ENCODE assay signal across 20 cellular contexts in genomic region chr2:9391961-9392695, GRCh38. TPM values are rescaled to one million over a fixed set of nuclear protein-coding genes. Genes with fewer than 3 reads are reported as not detected.
DNase-seq lines count a peak whose midpoint lies in the region; ATAC-seq and TF ChIP-seq lines count a peak whose summit lies in the region.
"Had no signal": no experiment of that assay in that cellular context is flagged by ENCODE, and none has a peak within 500 bp of the region (broad histone marks: within the 10 kb centered on the region; RNA-seq: fewer than 3 reads in every experiment).

No MANE protein-coding gene starts in this region.

- H3K9me3 Mint-ChIP-seq in brain (no peaks in the 10 kb centered on the region), mesothelial cell of epicardium (no peaks in the 10 kb centered on the region)
- H3K9me3 Mint-ChIP-seq: activated naive CD8-positive, alpha-beta T cell treated with anti-CD3 and anti-CD28 coated beads for 36 hours; CD4-positive, alpha-beta T cell had no signal

- H3K4me3 Mint-ChIP-seq in brain (no peak overlapping the region), mesothelial cell of epicardium (no peak overlapping the region)
- H3K4me3 Mint-ChIP-seq: activated naive CD8-positive, alpha-beta T cell treated with anti-CD3 and anti-CD28 coated beads for 36 hours; CD4-positive, alpha-beta T cell; IgD-negative memory B cell had no signal

- no peaks in the 10 kb centered on the region for H3K9me3 ChIP-seq in BLaER1 treated with 17β-estradiol and CSF1 and Interleukin-3, amounts not matched to agents 10 nM and 100 nM (replicated peaks in 1 of 11)
- no peaks in the 10 kb centered on the region for H3K9me3 ChIP-seq in spleen
- H3K9me3 ChIP-seq: HAP-1, ovary had no signal

- 81 to 94% (median 92%) methylated on average over 12 of the region's 12 CpGs for WGBS in spleen, 5 donors

- H3K4me3 ChIP-seq in BLaER1 treated with 17β-estradiol and CSF1 and Interleukin-3, amounts not matched to agents 10 nM and 100 nM = no peak overlapping the region
- H3K4me3 ChIP-seq in spleen = no peak overlapping the region
- H3K4me3 ChIP-seq: HAP-1, ovary had no signal

- no peak for TF ChIP-seq POLR2A in spleen (IDR thresholded peaks at IDR 0.05)

- peaks cover 0 to 13% (median 0%) of the 10 kb centered on the region in 11 experiments; a peak in 3 of 22 replicates for H4K20me1 ChIP-seq in BLaER1 treated with 17β-estradiol and CSF1 and Interleukin-3, amounts not matched to agents 10 nM and 100 nM

- H3K27me3 ChIP-seq in BLaER1 treated with 17β-estradiol and CSF1 and Interleukin-3, amounts not matched to agents 10 nM and 100 nM = no peaks in the 10 kb centered on the region
- peaks cover 0 to 5% (median 0%) of the 10 kb centered on the region in 7 donors for H3K27me3 ChIP-seq in spleen (replicated peaks in 1 of 7)
- H3K27me3 ChIP-seq: ovary had no signal

- H3K4me1 Mint-ChIP-seq in brain = peaks cover 22% of the 10 kb centered on the region
- peaks cover 5% of the 10 kb centered on the region for H3K4me1 Mint-ChIP-seq in mesothelial cell of epicardium
- H3K4me1 Mint-ChIP-seq: activated naive CD8-positive, alpha-beta T cell treated with anti-CD3 and anti-CD28 coated beads for 36 hours; IgD-negative memory B cell had no signal

- peak overlapping the region in 10 of 11 experiments; percentile 41 to 76 (median 67); a peak in 18 of 22 replicates for H3K9ac ChIP-seq in BLaER1 treated with 17β-estradiol and CSF1 and Interleukin-3, amounts not matched to agents 10 nM and 100 nM

- H3K36me3 ChIP-seq in BLaER1 treated with 17β-estradiol and CSF1 and Interleukin-3, amounts not matched to agents 10 nM and 100 nM = peaks cover 61 to 100% (median 84%) of the 10 kb centered on the region in 11 experiments
- no peaks in the 10 kb centered on the region for H3K36me3 ChIP-seq in spleen
- H3K36me3 ChIP-seq: ovary had no signal

- intact Hi-C loops in spleen (cut with DNase I; ENCODE audit: low total_unique reads) = no loop called here

- TF ChIP-seq CTCF in brain (conservative IDR thresholded peaks at IDR 0.05) = no peak
- no peak for TF ChIP-seq CTCF in mesothelial cell of epicardium (IDR thresholded peaks at IDR 0.05; ENCODE audit: unreplicated experiment)
- TF ChIP-seq CTCF in spleen (IDR thresholded peaks at IDR 0.05 in 8 of 11, conservative IDR thresholded peaks at IDR 0.05 in 3 of 11) = no peak

- peaks cover 0 to 45% (median 40%) of the 10 kb centered on the region in 10 experiments; a peak in 18 of 20 replicates for H3K4me1 ChIP-seq in BLaER1 treated with 17β-estradiol and CSF1 and Interleukin-3, amounts not matched to agents 10 nM and 100 nM
- H3K4me1 ChIP-seq in spleen = peaks cover 0 to 9% (median 0%) of the 10 kb centered on the region in 6 donors
- H3K4me1 ChIP-seq: HAP-1 had no signal

- ATAC-seq in HG03354 (IDR thresholded peaks at IDR 0.05; ENCODE audit: poor library complexity, severe bottlenecking, unreplicated experiment) = no peak
- ATAC-seq in GM18498 (IDR thresholded peaks at IDR 0.05; ENCODE audit: unreplicated experiment) = no peak

- H3K27me3 Mint-ChIP-seq in brain (no peaks in the 10 kb centered on the region), mesothelial cell of epicardium (ENCODE audit: low read depth) (no peaks in the 10 kb centered on the region)
- H3K27me3 Mint-ChIP-seq: activated naive CD8-positive, alpha-beta T cell treated with anti-CD3 and anti-CD28 coated beads for 36 hours; CD4-positive, alpha-beta T cell; IgD-negative memory B cell had no signal

- H3K27ac Mint-ChIP-seq in brain = peak overlapping the region in 4 of 5 experiments; percentile 66 to 96 (median 82)
- peak overlapping the region; percentile 71 for H3K27ac Mint-ChIP-seq in mesothelial cell of epicardium
- H3K27ac Mint-ChIP-seq: activated naive CD8-positive, alpha-beta T cell treated with anti-CD3 and anti-CD28 coated beads for 36 hours; CD4-positive, alpha-beta T cell had no signal

- peaks cover 60% of the 10 kb centered on the region for H3K36me3 Mint-ChIP-seq in brain
- peaks cover 33% of the 10 kb centered on the region for H3K36me3 Mint-ChIP-seq in mesothelial cell of epicardium
- H3K36me3 Mint-ChIP-seq: activated naive CD8-positive, alpha-beta T cell treated with anti-CD3 and anti-CD28 coated beads for 36 hours had no signal

- DNase-seq in mesothelial cell of epicardium (ENCODE audit: low spot score in 2 of 2, unreplicated experiment in 2 of 2) (no peak), spleen (peak; percentile 37), NCI-H82 (lab: John Stamatoyannopoulos, UW) (no peak)
- no peak for DNase-seq in stimulated activated CD4-positive, alpha-beta T cell treated with anti-CD3 and anti-CD28 coated beads, Interleukin-4, amount 100 ng/mL, for 1 hour
- DNase-seq: activated naive CD8-positive, alpha-beta T cell treated with anti-CD3 and anti-CD28 coated beads for 36 hours; CD4-positive, alpha-beta T cell; DMS79; erythroblast; MM.1S; NCI-H1694; NCI-H2227 treated with DMSO at 0.1 percent for 48 hours; stimulated activated CD4-positive, alpha-beta T cell treated with anti-CD3 and anti-CD28 coated beads, Interleukin-4, amount 100 ng/mL, for 24 hours; T-helper 9 cell had no signal

- H3K27ac ChIP-seq in BLaER1 treated with 17β-estradiol and CSF1 and Interleukin-3, amounts not matched to agents 10 nM and 100 nM = peak overlapping the region in 9 of 11 experiments; percentile 39 to 83 (median 72); a peak in 17 of 22 replicates
- no peak overlapping the region for H3K27ac ChIP-seq in spleen

- peak overlapping the region in 10 of 11 experiments; percentile 13 to 86 (median 75); a peak in 19 of 22 replicates for H3K4me2 ChIP-seq in BLaER1 treated with 17β-estradiol and CSF1 and Interleukin-3, amounts not matched to agents 10 nM and 100 nM

RNA-seq across cellular contexts. Expression of gene ITGB1BP1, which starts 31.2 kb away (rescaled TPM):
- polyA plus RNA-seq in brain (ENCODE audit: insufficient read depth, low read depth, low replicate concordance) = 64.5 TPM
- total RNA-seq in mesothelial cell of epicardium = 35.9 to 39.8 TPM (median 38.0 TPM) in 3 replicates
- 10 to 100 TPM; 24.0 to 54.9 (median 51.0) TPM for total RNA-seq in spleen
- polyA plus RNA-seq in spleen = 10 to 100 TPM; 66.7 to 79.4 (median 76.0) TPM

RNA-seq across cellular contexts. Expression of gene CPSF3, which starts 31.3 kb away (rescaled TPM):
- 24.1 TPM for polyA plus RNA-seq in brain (ENCODE audit: insufficient read depth, low read depth, low replicate concordance)
- total RNA-seq in mesothelial cell of epicardium = 44.9 to 47.3 TPM (median 45.1 TPM) in 3 replicates
- total RNA-seq in spleen = 10 to 100 TPM; 21.5 to 35.8 (median 28.2) TPM
- 10 to 100 TPM; 18.9 to 24.0 (median 19.1) TPM for polyA plus RNA-seq in spleen

Comparison
In these comparisons a context has a peak if more than half of its experiments do, and no peak if none do; other contexts are left out.
1. H3K27ac ChIP-seq: peak in BLaER1 treated with 17β-estradiol and CSF1 and Interleukin-3, amounts not matched to agents 10 nM and 100 nM (9 of 11); none in spleen (0 of 8).